In genomic region chr1:92949937-92950817, GRCh38 we compare ENCODE assay signal across 10 cellular contexts. TPM values are rescaled to one million over a fixed set of nuclear protein-coding genes. Genes with fewer than 3 reads are reported as not detected.
DNase-seq lines count a peak whose midpoint lies in the region; ATAC-seq and TF ChIP-seq lines count a peak whose summit lies in the region.
"Had no signal": no experiment of that assay in that cellular context is flagged by ENCODE, and none has a peak within 500 bp of the region (broad histone marks: within the 10 kb centered on the region; RNA-seq: fewer than 3 reads in every experiment).

No MANE protein-coding gene starts in this region.

- CTCF ChIA-PET in PC-9 (lab: Charles Lee) = interaction anchor here (0.6 to 1.3 kb wide), 4 partner anchors 10 to 129 kb away, joined by 3 to 4 read pairs (median 3); partner anchors contain the start of gene MTF2

- peak; percentile 62 for ATAC-seq in activated naive CD8-positive, alpha-beta T cell treated with anti-CD3 and anti-CD28 coated beads, Interleukin-2, amount 50 U/mL, for 24 hours
- ATAC-seq in GM19467 (IDR thresholded peaks at IDR 0.05; ENCODE audit: unreplicated experiment) = no peak
- ATAC-seq in natural killer cell treated with Interleukin-12 subunit alpha and Interleukin-12 subunit beta and Interleukin-15 and Interleukin-18, amount 100 ng/mL, for 72 hours = no peak

- H2AFZ ChIP-seq in PC-9 = no peak overlapping the region; the same call in 1 of the 2 replicates
- no peak overlapping the region for H2AFZ ChIP-seq in fibroblast of lung (ENCODE audit: low read length)

- H3K27ac ChIP-seq in PC-9 (peak overlapping the region; percentile 86), fibroblast of lung (ENCODE audit: insufficient read depth, low read length) (no peak overlapping the region), tibial artery (peak overlapping the region; percentile 57 to 64), endodermal cell (ENCODE audit: low read depth, low read length) (no peak overlapping the region)

- no TSS peak for BruUV-seq in PC-9 (replicated peaks; lab: Mats Ljungman, UMichigan)

- no peak for DNase-seq in activated naive CD8-positive, alpha-beta T cell treated with anti-CD3 and anti-CD28 coated beads, Interleukin-2, amount 50 U/mL, for 24 hours
- no peak for DNase-seq in activated naive CD8-positive, alpha-beta T cell treated with anti-CD3 and anti-CD28 coated beads for 36 hours
- DNase-seq in PC-9 (peak in 1 of 2 experiments; percentile 23), fibroblast of lung (ENCODE audit: low read depth in 2 of 2) (peak; percentile 49 to 91), tibial artery (no peak), endodermal cell (no peak)
- DNase-seq in natural killer cell treated with Interleukin-12 subunit alpha and Interleukin-12 subunit beta and Interleukin-15 and Interleukin-18, amount 100 ng/mL, for 72 hours (ENCODE audit: low spot score) = no peak
- DNase-seq: GOT3, NCI-H187 had no signal

- H3K79me2 ChIP-seq in PC-9 (ENCODE audit: low read depth) (peaks cover 51% of the 10 kb centered on the region), fibroblast of lung (ENCODE audit: control insufficient read depth, insufficient read depth, low read length) (no peaks in the 10 kb centered on the region)

- peaks cover 2% of the 10 kb centered on the region for H3K36me3 Mint-ChIP-seq in activated naive CD8-positive, alpha-beta T cell treated with anti-CD3 and anti-CD28 coated beads, Interleukin-2, amount 50 U/mL, for 24 hours (ENCODE audit: low read depth)
- H3K36me3 Mint-ChIP-seq in activated naive CD8-positive, alpha-beta T cell treated with anti-CD3 and anti-CD28 coated beads for 36 hours = peaks cover 9% of the 10 kb centered on the region
- H3K36me3 Mint-ChIP-seq in endodermal cell (ENCODE audit: low read depth) = no peaks in the 10 kb centered on the region
- H3K36me3 Mint-ChIP-seq in natural killer cell treated with Interleukin-12 subunit alpha and Interleukin-12 subunit beta and Interleukin-15 and Interleukin-18, amount 100 ng/mL, for 72 hours = no peaks in the 10 kb centered on the region

- intact Hi-C loops in PC-9 (cut with micrococcal nuclease; ENCODE audit: unreplicated experiment) (no loop called here), tibial artery (cut with DNase I; ENCODE audit: low total_unique reads) (no loop called here)

- H3K4me1 ChIP-seq in PC-9 (replicated peaks; ENCODE audit: insufficient read depth) (peaks cover 26% of the 10 kb centered on the region), fibroblast of lung (ENCODE audit: control insufficient read depth, extremely low read depth, insufficient read depth, low read length) (peaks cover 12% of the 10 kb centered on the region), tibial artery (peaks cover 0 to 51% (median 2%) of the 10 kb centered on the region in 4 donors), endodermal cell (ENCODE audit: control insufficient read depth, insufficient read depth, low read length) (no peaks in the 10 kb centered on the region)

- H3K9me2 ChIP-seq in PC-9 (ENCODE audit: insufficient read depth) = no peaks in the 10 kb centered on the region; the same call in 1 of the 2 replicates

- no peaks in the 10 kb centered on the region for H3K27me3 ChIP-seq in PC-9 (ENCODE audit: insufficient read depth, low read depth)
- no peaks in the 10 kb centered on the region for H3K27me3 ChIP-seq in fibroblast of lung (ENCODE audit: control insufficient read depth, insufficient read depth, low read length)
- H3K27me3 ChIP-seq in tibial artery = no peaks in the 10 kb centered on the region
- H3K27me3 ChIP-seq in endodermal cell (ENCODE audit: control insufficient read depth, insufficient read depth, low read length, poor library complexity, severe bottlenecking) = no peaks in the 10 kb centered on the region

- H3K9me3 ChIP-seq in PC-9 (ENCODE audit: insufficient read depth, low read depth) = no peaks in the 10 kb centered on the region
- H3K9me3 ChIP-seq in fibroblast of lung (ENCODE audit: control insufficient read depth, insufficient read depth, low read depth, low read length) = no peaks in the 10 kb centered on the region
- no peaks in the 10 kb centered on the region for H3K9me3 ChIP-seq in tibial artery
- H3K9me3 ChIP-seq in endodermal cell (ENCODE audit: control insufficient read depth, low read length) = no peaks in the 10 kb centered on the region

- no peak overlapping the region for H3K4me3 Mint-ChIP-seq in activated naive CD8-positive, alpha-beta T cell treated with anti-CD3 and anti-CD28 coated beads, Interleukin-2, amount 50 U/mL, for 24 hours
- no peak overlapping the region for H3K4me3 Mint-ChIP-seq in activated naive CD8-positive, alpha-beta T cell treated with anti-CD3 and anti-CD28 coated beads for 36 hours
- H3K4me3 Mint-ChIP-seq in endodermal cell = no peak overlapping the region
- no peak overlapping the region for H3K4me3 Mint-ChIP-seq in natural killer cell treated with Interleukin-12 subunit alpha and Interleukin-12 subunit beta and Interleukin-15 and Interleukin-18, amount 100 ng/mL, for 72 hours

- 84 to 89% methylated on average over 5 to 7 of the region's 7 CpGs for WGBS in endodermal cell (ENCODE audit: insufficient coverage in 1 of 2, insufficient read length in 1 of 2), 2 experiments

- H4K20me1 ChIP-seq in PC-9 (ENCODE audit: insufficient read depth) (no peaks in the 10 kb centered on the region), fibroblast of lung (ENCODE audit: control insufficient read depth, extremely low read depth, insufficient read depth, low read length) (no peaks in the 10 kb centered on the region)

- no peak overlapping the region for H3K27ac Mint-ChIP-seq in activated naive CD8-positive, alpha-beta T cell treated with anti-CD3 and anti-CD28 coated beads, Interleukin-2, amount 50 U/mL, for 24 hours
- H3K27ac Mint-ChIP-seq in activated naive CD8-positive, alpha-beta T cell treated with anti-CD3 and anti-CD28 coated beads for 36 hours = no peak overlapping the region
- H3K27ac Mint-ChIP-seq in endodermal cell = no peak overlapping the region
- no peak overlapping the region for H3K27ac Mint-ChIP-seq in natural killer cell treated with Interleukin-12 subunit alpha and Interleukin-12 subunit beta and Interleukin-15 and Interleukin-18, amount 100 ng/mL, for 72 hours

- no peaks in the 10 kb centered on the region for H3K9me3 Mint-ChIP-seq in activated naive CD8-positive, alpha-beta T cell treated with anti-CD3 and anti-CD28 coated beads, Interleukin-2, amount 50 U/mL, for 24 hours
- H3K9me3 Mint-ChIP-seq in activated naive CD8-positive, alpha-beta T cell treated with anti-CD3 and anti-CD28 coated beads for 36 hours = no peaks in the 10 kb centered on the region
- H3K9me3 Mint-ChIP-seq in endodermal cell = no peaks in the 10 kb centered on the region
- no peaks in the 10 kb centered on the region for H3K9me3 Mint-ChIP-seq in natural killer cell treated with Interleukin-12 subunit alpha and Interleukin-12 subunit beta and Interleukin-15 and Interleukin-18, amount 100 ng/mL, for 72 hours

- H3K4me3 ChIP-seq in PC-9 = no peak overlapping the region
- no peak overlapping the region for H3K4me3 ChIP-seq in fibroblast of lung (replicated peaks in 1 of 4; ENCODE audit: control extremely low read depth in 1 of 4, insufficient read depth in 1 of 4, low read depth in 3 of 4, low read length in 4 of 4)
- H3K4me3 ChIP-seq in tibial artery = no peak overlapping the region
- H3K4me3 ChIP-seq in endodermal cell (ENCODE audit: low read length) = no peak overlapping the region

- POLR2A ChIA-PET in PC-9 (lab: Charles Lee; ENCODE audit: unreplicated experiment) = interaction anchor here (0.7 kb wide), 2 partner anchors 79 to 93 kb away, joined by 4 to 5 read pairs; no protein-coding TSS in a partner anchor

- TF ChIP-seq CTCF in PC-9 (conservative IDR thresholded peaks at IDR 0.05) (no peak), fibroblast of lung (conservative IDR thresholded peaks at IDR 0.05 in 1 of 2, IDR thresholded peaks at IDR 0.05 in 1 of 2; ENCODE audit: low read depth in 1 of 2, low read length in 2 of 2) (no peak), tibial artery (IDR thresholded peaks at IDR 0.05) (no peak), endodermal cell (conservative IDR thresholded peaks at IDR 0.05) (no peak)

- H3K4me1 Mint-ChIP-seq in activated naive CD8-positive, alpha-beta T cell treated with anti-CD3 and anti-CD28 coated beads, Interleukin-2, amount 50 U/mL, for 24 hours = peaks cover 25% of the 10 kb centered on the region
- peaks cover 40% of the 10 kb centered on the region for H3K4me1 Mint-ChIP-seq in activated naive CD8-positive, alpha-beta T cell treated with anti-CD3 and anti-CD28 coated beads for 36 hours
- no peaks in the 10 kb centered on the region for H3K4me1 Mint-ChIP-seq in endodermal cell
- H3K4me1 Mint-ChIP-seq in natural killer cell treated with Interleukin-12 subunit alpha and Interleukin-12 subunit beta and Interleukin-15 and Interleukin-18, amount 100 ng/mL, for 72 hours (ENCODE audit: low read depth in 2 of 2) = peaks cover 20% of the 10 kb centered on the region in 2 donors

- H3K27me3 Mint-ChIP-seq in activated naive CD8-positive, alpha-beta T cell treated with anti-CD3 and anti-CD28 coated beads, Interleukin-2, amount 50 U/mL, for 24 hours = no peaks in the 10 kb centered on the region
- no peaks in the 10 kb centered on the region for H3K27me3 Mint-ChIP-seq in activated naive CD8-positive, alpha-beta T cell treated with anti-CD3 and anti-CD28 coated beads for 36 hours
- no peaks in the 10 kb centered on the region for H3K27me3 Mint-ChIP-seq in endodermal cell (ENCODE audit: insufficient read depth)
- H3K27me3 Mint-ChIP-seq in natural killer cell treated with Interleukin-12 subunit alpha and Interleukin-12 subunit beta and Interleukin-15 and Interleukin-18, amount 100 ng/mL, for 72 hours = no peaks in the 10 kb centered on the region

- H3F3A ChIP-seq in PC-9 (ENCODE audit: insufficient read depth, low read depth) = peaks cover 15% of the 10 kb centered on the region

- H3K36me3 ChIP-seq in PC-9 (ENCODE audit: low read depth) (no peaks in the 10 kb centered on the region), fibroblast of lung (ENCODE audit: control insufficient read depth, insufficient read depth, low read length) (no peaks in the 10 kb centered on the region), tibial artery (no peaks in the 10 kb centered on the region), endodermal cell (ENCODE audit: control insufficient read depth, insufficient read depth, low read length) (no peaks in the 10 kb centered on the region)

- H3K9ac ChIP-seq in fibroblast of lung (ENCODE audit: insufficient read depth, low read length) (no peak overlapping the region), endodermal cell (ENCODE audit: extremely low read depth, low read length, poor library complexity, severe bottlenecking) (no peak overlapping the region)

- H3K4me2 ChIP-seq in PC-9 (peak overlapping the region; percentile 1; the same call in 1 of the 2 replicates), fibroblast of lung (ENCODE audit: extremely low read depth, insufficient read depth, low read length) (peak overlapping the region; percentile 7)

RNA-seq across cellular contexts. Expression of gene DIPK1A, which starts 11.1 kb away (rescaled TPM):
- total RNA-seq in activated naive CD8-positive, alpha-beta T cell treated with anti-CD3 and anti-CD28 coated beads for 36 hours = 1 to 10 TPM; 8.4 to 9.4 TPM
- 10.5 and 11.2 TPM in 2 replicates for total RNA-seq in PC-9 (2021)
- total RNA-seq in fibroblast of lung = 8.2 and 19.7 TPM in 2 replicates
- polyA plus RNA-seq in fibroblast of lung = 39.1 and 85.7 TPM in 2 replicates
- 23.0 and 47.2 TPM in 2 replicates for polyA plus RNA-seq in fibroblast of lung (2012)
- polyA minus RNA-seq in fibroblast of lung (ENCODE audit: low replicate concordance) = 1.0 and 3.1 TPM in 2 replicates
- 1 to 10 TPM; 4.0 to 6.6 TPM for total RNA-seq in endodermal cell
- polyA plus RNA-seq in endodermal cell (2013, experiment 1 of 2) = 5.1 TPM
- 4.2 TPM for polyA plus RNA-seq in endodermal cell (2013, experiment 2 of 2)
- total RNA-seq in natural killer cell treated with Interleukin-12 subunit alpha and Interleukin-12 subunit beta and Interleukin-15 and Interleukin-18, amount 100 ng/mL, for 72 hours = 1 to 10 TPM; 2.2 to 4.2 TPM

Comparison
In these comparisons a context has a peak if more than half of its experiments do, and no peak if none do; other contexts are left out.
1. DNase-seq: peak in fibroblast of lung (2 of 2); none in activated naive CD8-positive, alpha-beta T cell treated with anti-CD3 and anti-CD28 coated beads, Interleukin-2, amount 50 U/mL, for 24 hours (single experiment), activated naive CD8-positive, alpha-beta T cell treated with anti-CD3 and anti-CD28 coated beads for 36 hours (single experiment), tibial artery (0 of 2), endodermal cell (single experiment) and natural killer cell treated with Interleukin-12 subunit alpha and Interleukin-12 subunit beta and Interleukin-15 and Interleukin-18, amount 100 ng/mL, for 72 hours (single experiment).
2. H3K27ac ChIP-seq: peak in PC-9 (single experiment) and tibial artery (2 of 2); none in fibroblast of lung (single experiment) and endodermal cell (single experiment).